8 cellular contexts compared by ENCODE assay signal in genomic region chrX:119880552-119881437, GRCh38. TPM values are rescaled to one million over a fixed set of nuclear protein-coding genes. Genes with fewer than 3 reads are reported as not detected.
DNase-seq lines count a peak whose midpoint lies in the region; ATAC-seq and TF ChIP-seq lines count a peak whose summit lies in the region.

No MANE protein-coding gene starts in this region.

- peak overlapping the region; percentile 70 for H3K27ac Mint-ChIP-seq in activated naive CD4-positive, alpha-beta T cell treated with anti-CD3 and anti-CD28 coated beads, Interleukin-2, amount 10 ng/mL, durations not matched to agents 7 days and 5 days

- H3K27ac ChIP-seq in OCI-LY3 (ENCODE audit: low read length) (no peak overlapping the region; the same call in 1 of the 2 replicates), heart left ventricle (no peak overlapping the region)

- H3K4me3 ChIP-seq in OCI-LY3 (ENCODE audit: low read length) (no peak overlapping the region), heart left ventricle (no peak overlapping the region), skeletal muscle cell (ENCODE audit: low read depth, low read length) (no peak overlapping the region)

- WGBS in heart left ventricle, 4 donors, result 60 to 69% (median 61%) methylated on average over 11 of the region's 11 CpGs

- no peak overlapping the region for H3K9ac ChIP-seq in OCI-LY3 (ENCODE audit: low read length)

- H3K4me2 ChIP-seq in OCI-LY3 (ENCODE audit: low read length), result no peak overlapping the region

- H3K27me3 Mint-ChIP-seq in activated naive CD4-positive, alpha-beta T cell treated with anti-CD3 and anti-CD28 coated beads, Interleukin-2, amount 10 ng/mL, durations not matched to agents 7 days and 5 days, result no peaks in the 10 kb centered on the region

- intact Hi-C loops in heart left ventricle (cut with DNase I), result no loop called here

- no peak overlapping the region for H2AFZ ChIP-seq in OCI-LY3 (ENCODE audit: low read depth, low read length)

- H3K4me3 Mint-ChIP-seq in activated naive CD4-positive, alpha-beta T cell treated with anti-CD3 and anti-CD28 coated beads, Interleukin-2, amount 10 ng/mL, durations not matched to agents 7 days and 5 days, result no peak overlapping the region

- H3K4me1 ChIP-seq in OCI-LY3 (ENCODE audit: low read length), result peaks cover 11% of the 10 kb centered on the region
- H3K4me1 ChIP-seq in heart left ventricle, result no peaks in the 10 kb centered on the region

- H3K9me3 ChIP-seq in OCI-LY3 (ENCODE audit: insufficient read depth, low read length) (no peaks in the 10 kb centered on the region), heart left ventricle (no peaks in the 10 kb centered on the region)

- H3K36me3 ChIP-seq in OCI-LY3 (replicated peaks; ENCODE audit: low read depth, low read length), result peaks cover 3% of the 10 kb centered on the region
- H3K36me3 ChIP-seq in heart left ventricle, result peaks cover 0 to 41% (median 18%) of the 10 kb centered on the region in 9 donors

- peaks cover 10% of the 10 kb centered on the region for H3K36me3 Mint-ChIP-seq in activated naive CD4-positive, alpha-beta T cell treated with anti-CD3 and anti-CD28 coated beads, Interleukin-2, amount 10 ng/mL, durations not matched to agents 7 days and 5 days

- peaks cover 2% of the 10 kb centered on the region; the same call in 1 of the 2 replicates for H3K79me2 ChIP-seq in OCI-LY3 (ENCODE audit: low read length)

- CTCF ChIA-PET in activated naive CD4-positive, alpha-beta T cell treated with anti-CD3 and anti-CD28 coated beads, Interleukin-2, amount 10 ng/mL, durations not matched to agents 7 days and 5 days (lab: Charles Lee), result interaction anchor here (0.7 to 1.9 kb wide), 5 partner anchors 11 to 96 kb away, joined by 3 to 8 read pairs (median 3); partner anchors contain the start of genes RPL39 and UPF3B

- no peaks in the 10 kb centered on the region for H3K27me3 ChIP-seq in OCI-LY3 (ENCODE audit: low read depth, low read length)
- no peaks in the 10 kb centered on the region for H3K27me3 ChIP-seq in heart left ventricle

- H3K4me1 Mint-ChIP-seq in activated naive CD4-positive, alpha-beta T cell treated with anti-CD3 and anti-CD28 coated beads, Interleukin-2, amount 10 ng/mL, durations not matched to agents 7 days and 5 days, result peaks cover 23% of the 10 kb centered on the region

- no peaks in the 10 kb centered on the region for H4K20me1 ChIP-seq in OCI-LY3 (ENCODE audit: insufficient read depth, low read length)

- no peak for TF ChIP-seq POLR2A in heart left ventricle (IDR thresholded peaks at IDR 0.05)

- no peaks in the 10 kb centered on the region for H3K9me3 Mint-ChIP-seq in activated naive CD4-positive, alpha-beta T cell treated with anti-CD3 and anti-CD28 coated beads, Interleukin-2, amount 10 ng/mL, durations not matched to agents 7 days and 5 days

- DNase-seq in DMS 273 (lab: John Stamatoyannopoulos, UW; ENCODE audit: unreplicated experiment) (peak; percentile 81), heart left ventricle (peak in 1 of 5 donors; percentile 7), skeletal muscle cell (ENCODE audit: low read depth) (peak; percentile 19), OCI-M2 (lab: John Stamatoyannopoulos, UW; ENCODE audit: unreplicated experiment) (no peak)
- peak; percentile 45 for DNase-seq in activated naive CD4-positive, alpha-beta T cell treated with anti-CD3 and anti-CD28 coated beads, Interleukin-2, amount 10 ng/mL, durations not matched to agents 7 days and 5 days

- ATAC-seq in GM19025 (IDR thresholded peaks at IDR 0.05; ENCODE audit: low read depth, unreplicated experiment) (peak; percentile 92), HG03378 (IDR thresholded peaks at IDR 0.05; ENCODE audit: unreplicated experiment) (peak; percentile 80), heart left ventricle (peak in 3 of 4 donors; percentile 73 to 86 (median 79))

- peak; percentile 61 for TF ChIP-seq CTCF in OCI-LY3 (IDR thresholded peaks at IDR 0.05; ENCODE audit: low read depth, low read length)
- peak; percentile 28 to 62 (median 42) for TF ChIP-seq CTCF in heart left ventricle (IDR thresholded peaks at IDR 0.05)

RNA-seq across cellular contexts. Expression of gene NDUFA1, which starts 9.2 kb away (rescaled TPM):
- 100 to 1,000 TPM; 288 to 622 (median 433) TPM for total RNA-seq in heart left ventricle
- 1,000 to 10,000 TPM in 1 of 2 donors, 100 to 1,000 TPM in 1; 310 to 1,598 TPM for polyA plus RNA-seq in heart left ventricle

RNA-seq across cellular contexts. Expression of gene RNF113A, which starts 9.3 kb away (rescaled TPM):
- 10 to 100 TPM in 4 of 9 donors, 1 to 10 TPM in 5; 8.0 to 12.8 (median 9.6) TPM for total RNA-seq in heart left ventricle
- polyA plus RNA-seq in heart left ventricle, result 10 to 100 TPM; 10.6 to 12.9 TPM

RNA-seq across cellular contexts. Expression of gene AKAP14, which starts 14.9 kb away (rescaled TPM):
- not detected for total RNA-seq in heart left ventricle
- not detected for polyA plus RNA-seq in heart left ventricle

RNA-seq across cellular contexts. Expression of gene UPF3B, which starts 28.0 kb away (rescaled TPM):
- total RNA-seq in heart left ventricle, result 1 to 10 TPM in 8 of 9 donors, under 1 TPM in 1; 0.71 to 4.3 (median 2.8) TPM
- polyA plus RNA-seq in heart left ventricle, result 1 to 10 TPM; 7.5 to 7.9 TPM
